In the genomic region with DNA sequence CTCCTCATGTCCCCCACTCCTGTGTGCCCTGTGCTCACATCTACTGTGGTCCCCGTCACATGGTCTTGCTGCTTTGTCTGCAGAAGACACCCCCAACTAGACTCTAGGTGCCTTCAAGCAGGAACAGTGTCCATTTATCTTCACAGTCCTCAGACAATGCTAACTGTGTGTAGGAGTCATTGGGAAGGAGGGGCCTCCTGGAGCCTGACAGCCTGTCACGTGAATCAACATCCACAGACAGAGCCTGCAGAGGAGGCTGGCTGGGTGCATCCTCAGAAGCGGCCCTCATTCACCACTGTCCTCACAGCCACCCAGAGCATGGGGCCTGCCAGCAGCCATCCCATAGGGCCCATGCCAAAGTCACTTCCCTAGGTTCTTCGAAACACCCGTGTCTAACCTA, we compare ENCODE assay signal across 15 cellular contexts.
DNase-seq lines count a peak whose midpoint lies in the region; ATAC-seq, FAIRE-seq and TF ChIP-seq lines count a peak whose summit lies in the region.
"Had no signal": no experiment of that assay in that cellular context is flagged by ENCODE, and none has a peak within 500 bp of the region (broad histone marks: within the 10 kb centered on the region; RNA-seq: fewer than 3 reads in every experiment).

No MANE protein-coding gene starts in this region.

- no peak overlapping the region for H2AFZ ChIP-seq in HCT116 (ENCODE audit: low read depth, low read length, poor library complexity, severe bottlenecking)
- H2AFZ ChIP-seq: PC-9 had no signal

- H3K4me3 ChIP-seq in HCT116 (replicated peaks in 1 of 2; ENCODE audit: low read depth in 1 of 2, low read length in 2 of 2) (no peak overlapping the region), sigmoid colon (no peak overlapping the region), small intestine (ENCODE audit: low read depth in 1 of 2, low read length in 2 of 2) (no peak overlapping the region)
- H3K4me3 ChIP-seq: PC-9, SK-N-MC had no signal

- H3K4me2 ChIP-seq in HCT116 (ENCODE audit: low read length), result no peak overlapping the region
- H3K4me2 ChIP-seq: PC-9 had no signal

- no peaks in the 10 kb centered on the region for H3K36me3 ChIP-seq in HCT116 (ENCODE audit: control insufficient read depth in 1 of 2, insufficient read depth in 2 of 2, low read length in 2 of 2)
- H3K36me3 ChIP-seq in sigmoid colon, result no peaks in the 10 kb centered on the region
- no peaks in the 10 kb centered on the region for H3K36me3 ChIP-seq in small intestine (ENCODE audit: control insufficient read depth in 2 of 2, insufficient read depth in 2 of 2, low read length in 2 of 2)
- H3K36me3 ChIP-seq: BE2C had no signal

- H4K20me1 ChIP-seq in HCT116 (ENCODE audit: insufficient read depth), result no peaks in the 10 kb centered on the region

- intact Hi-C loops in HCT116 (cut with micrococcal nuclease), result no loop called here
- intact Hi-C loops in sigmoid colon (cut with DNase I), result no loop called here

- H3K9ac ChIP-seq in HCT116 (ENCODE audit: low read length), result no peak overlapping the region

- H3K27me3 ChIP-seq in HCT116 (ENCODE audit: insufficient read depth, low read length) (peaks cover 31% of the 10 kb centered on the region), sigmoid colon (no peaks in the 10 kb centered on the region), small intestine (ENCODE audit: control insufficient read depth in 2 of 2, insufficient read depth in 2 of 2, low read length in 2 of 2) (no peaks in the 10 kb centered on the region)
- H3K27me3 ChIP-seq: BE2C had no signal

- CTCF ChIA-PET in HCT116 (lab: Charles Lee), result no interaction called here

- TF ChIP-seq RAD21 in HCT116 (IDR thresholded peaks at IDR 0.05; ENCODE audit: low read depth), result no peak

- RAD21 ChIA-PET in HCT116 (lab: Charles Lee; ENCODE audit: low non-redundant PET in 1 of 2, low total read pairs in 2 of 2, uncharacterized antibody in 2 of 2, unreplicated experiment in 2 of 2), result no interaction called here

- BruUV-seq in HCT116 (replicated peaks; lab: Mats Ljungman, UMichigan), result no TSS peak

- H3K27ac ChIP-seq in HCT116 (ENCODE audit: low read depth, low read length) (no peak overlapping the region), caudate nucleus (ENCODE audit: low read depth, low read length) (no peak overlapping the region), substantia nigra (ENCODE audit: low read depth, low read length, poor library complexity, severe bottlenecking) (no peak overlapping the region), sigmoid colon (no peak overlapping the region), small intestine (ENCODE audit: low read depth in 1 of 2, low read length in 1 of 2) (no peak overlapping the region)
- H3K27ac ChIP-seq: PC-9, SK-N-MC had no signal

- H3K9me3 ChIP-seq in HCT116 (ENCODE audit: control insufficient read depth in 1 of 2, insufficient read depth in 1 of 2, low read depth in 1 of 2, low read length in 2 of 2) (no peaks in the 10 kb centered on the region), sigmoid colon (no peaks in the 10 kb centered on the region), small intestine (ENCODE audit: control insufficient read depth, low read depth) (no peaks in the 10 kb centered on the region)
- H3K9me3 ChIP-seq: BE2C had no signal

- H3K9me2 ChIP-seq in HCT116 (ENCODE audit: insufficient read depth), result no peaks in the 10 kb centered on the region

- DNase-seq in HCT116 (ENCODE audit: low read depth, low spot score) (no peak), caudate nucleus (lab: John Stamatoyannopoulos, UW) (peak in 35 of 61 donors; percentile 4 to 73 (median 23)), islet precursor cell (peak; percentile 58), substantia nigra (lab: John Stamatoyannopoulos, UW) (peak in 37 of 49 donors; percentile 3 to 61 (median 30)), sigmoid colon (no peak), NCI-H2171 treated with DMSO at 0.1 percent for 48 hours (lab: John Stamatoyannopoulos, UW) (no peak), small intestine (no peak)
- DNase-seq: BE2C; CD4-positive, alpha-beta memory T cell; H9; NCI-H187; NCI-H446 treated with DMSO at 0.1 percent for 48 hours; NCI-H774; PC-9 had no signal

- POLR2A ChIA-PET in HCT116 (lab: Charles Lee), result no interaction called here

- no peaks in the 10 kb centered on the region for H3K79me2 ChIP-seq in HCT116 (ENCODE audit: insufficient read depth, low read length)

- no peak for TF ChIP-seq EP300 in sigmoid colon (IDR thresholded peaks at IDR 0.05)

- ATAC-seq in HCT116, result 0 out of 2 replicates have a peak, but pooled peaks have one; percentile 32

- FAIRE-seq in small intestine (lab: Jason Lieb, UNC), result no peak

- H3K4me1 ChIP-seq in HCT116 (ENCODE audit: control insufficient read depth in 1 of 2, insufficient read depth in 2 of 2, low read length in 2 of 2) (no peaks in the 10 kb centered on the region), sigmoid colon (no peaks in the 10 kb centered on the region), small intestine (ENCODE audit: control insufficient read depth in 2 of 2, insufficient read depth in 1 of 2, low read depth in 1 of 2, low read length in 1 of 2) (no peaks in the 10 kb centered on the region)
- H3K4me1 ChIP-seq: BE2C had no signal

- 74 to 83% methylated on average over 5 of the region's 5 CpGs for WGBS in sigmoid colon, 2 donors
- 75 to 82% (median 78%) methylated on average over 5 of the region's 5 CpGs for WGBS in small intestine, 3 donors

- TF ChIP-seq CTCF in HCT116 (IDR thresholded peaks at IDR 0.05 in 2 of 3, conservative IDR thresholded peaks at IDR 0.05 in 1 of 3; ENCODE audit: borderline replicate concordance in 1 of 3, insufficient read depth in 1 of 3, low read depth in 2 of 3, low read length in 2 of 3), result no peak
- TF ChIP-seq CTCF in sigmoid colon (IDR thresholded peaks at IDR 0.05), result no peak

- TF ChIP-seq POLR2A in HCT116 (IDR thresholded peaks at IDR 0.05; ENCODE audit: borderline replicate concordance, extremely low read depth, insufficient read depth, insufficient read length), result no peak
- no peak for TF ChIP-seq POLR2A in sigmoid colon (IDR thresholded peaks at IDR 0.05)

TF ChIP-seq in HCT116, 20 proteins besides CTCF, POLR2A, EP300 and RAD21:
- TF ChIP-seq EGR1 (IDR thresholded peaks at IDR 0.05; ENCODE audit: low read depth) (no peak), EZH2 (IDR thresholded peaks at IDR 0.05) (no peak)

Comparison
In these comparisons a context has a peak if more than half of its experiments do, and no peak if none do; other contexts are left out.
1. DNase-seq: peak in caudate nucleus (35 of 61), islet precursor cell (single experiment) and substantia nigra (37 of 49); none in HCT116 (single experiment), sigmoid colon (single experiment), NCI-H2171 treated with DMSO at 0.1 percent for 48 hours (single experiment) and small intestine (single experiment).